In the genomic region with DNA sequence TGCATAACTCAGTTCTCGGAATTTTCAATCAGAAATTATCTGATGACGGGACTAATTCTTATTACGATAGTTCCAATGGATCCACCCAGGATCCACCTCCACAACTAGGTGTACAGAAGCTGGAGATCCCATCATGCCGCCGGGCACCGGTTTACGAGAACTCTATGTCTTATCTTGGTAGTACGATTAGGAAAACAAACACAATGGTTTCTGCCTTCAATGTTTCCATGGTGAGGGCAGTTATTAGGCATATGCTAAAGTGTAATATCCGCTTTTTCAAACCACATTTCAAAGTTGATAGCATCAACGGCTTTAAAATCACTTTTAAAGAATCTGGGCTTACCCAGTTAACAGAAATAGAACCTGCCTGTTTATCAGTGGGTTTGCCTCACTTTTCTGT, we compare ENCODE assay signal across 23 cellular contexts.
DNase-seq lines count a peak whose midpoint lies in the region; ATAC-seq, FAIRE-seq and TF ChIP-seq lines count a peak whose summit lies in the region.
"Had no signal": no experiment of that assay in that cellular context is flagged by ENCODE, and none has a peak within 500 bp of the region (broad histone marks: within the 10 kb centered on the region; RNA-seq: fewer than 3 reads in every experiment).

No MANE protein-coding gene starts in this region.

- H3K36me3 Mint-ChIP-seq in CD8-positive, alpha-beta T cell: no peaks in the 10 kb centered on the region
- H3K36me3 Mint-ChIP-seq in activated T-cell treated with anti-CD3 and anti-CD28 coated beads, Interleukin-2, amount 50 U/mL, for 24 hours (ENCODE audit: low read depth): peaks cover 3% of the 10 kb centered on the region

- TF ChIP-seq CTCF in CD8-positive, alpha-beta T cell (IDR thresholded peaks at IDR 0.05): no peak
- no peak for TF ChIP-seq CTCF in mucosa of descending colon (IDR thresholded peaks at IDR 0.05)

- peak; percentile 7 to 28 for ATAC-seq in activated CD4-positive, CD25-positive, alpha-beta regulatory T cell treated with anti-CD3 and anti-CD28 coated beads, Interleukin-2, amount 50 U/mL, for 24 hours
- peak; percentile 23 for ATAC-seq in CD8-positive, alpha-beta T cell
- peak; percentile 32 for ATAC-seq in mucosa of descending colon
- ATAC-seq: naive thymus-derived CD8-positive, alpha-beta T cell; Right ventricle myocardium inferior; sciatic nerve had no signal

- no peaks in the 10 kb centered on the region for H3K27me3 Mint-ChIP-seq in CD8-positive, alpha-beta T cell (ENCODE audit: low read depth)
- H3K27me3 Mint-ChIP-seq in activated T-cell treated with anti-CD3 and anti-CD28 coated beads, Interleukin-2, amount 50 U/mL, for 24 hours: no peaks in the 10 kb centered on the region
- H3K27me3 Mint-ChIP-seq: activated naive CD4-positive, alpha-beta T cell treated with anti-CD3 and anti-CD28 coated beads, Interleukin-2, amount 50 U/mL, for 24 hours; naive thymus-derived CD8-positive, alpha-beta T cell had no signal

- intact Hi-C loops in CD8-positive, alpha-beta T cell (cut with DNase I, micrococcal nuclease): no loop called here
- intact Hi-C loops in mucosa of descending colon (cut with DNase I, micrococcal nuclease): no loop called here

- CTCF ChIA-PET in CD8-positive, alpha-beta T cell (lab: Charles Lee): no interaction called here

- no peak overlapping the region for H3K27ac Mint-ChIP-seq in CD8-positive, alpha-beta T cell
- peak overlapping the region; percentile 95 for H3K27ac Mint-ChIP-seq in activated T-cell treated with anti-CD3 and anti-CD28 coated beads, Interleukin-2, amount 50 U/mL, for 24 hours
- H3K27ac Mint-ChIP-seq: activated naive CD4-positive, alpha-beta T cell treated with anti-CD3 and anti-CD28 coated beads, Interleukin-2, amount 50 U/mL, for 24 hours had no signal

- H3K36me3 ChIP-seq in CD8-positive, alpha-beta T cell (ENCODE audit: insufficient read depth, low read length): no peaks in the 10 kb centered on the region
- H3K36me3 ChIP-seq in mucosa of descending colon (ENCODE audit: low read depth): no peaks in the 10 kb centered on the region
- H3K36me3 ChIP-seq: BE2C, ovary had no signal

- H3K4me1 ChIP-seq in CD8-positive, alpha-beta T cell (ENCODE audit: insufficient read depth, low read length): no peaks in the 10 kb centered on the region
- H3K4me1 ChIP-seq in mucosa of descending colon (ENCODE audit: low read depth): no peaks in the 10 kb centered on the region
- H3K4me1 ChIP-seq: BE2C had no signal

- no peaks in the 10 kb centered on the region for H3K9me3 ChIP-seq in CD8-positive, alpha-beta T cell (ENCODE audit: low read length)
- no peaks in the 10 kb centered on the region for H3K9me3 ChIP-seq in mucosa of descending colon
- H3K9me3 ChIP-seq: ovary had no signal

- peaks cover 21% of the 10 kb centered on the region for H3K4me1 Mint-ChIP-seq in CD8-positive, alpha-beta T cell (ENCODE audit: low read depth)
- peaks cover 82% of the 10 kb centered on the region for H3K4me1 Mint-ChIP-seq in activated T-cell treated with anti-CD3 and anti-CD28 coated beads, Interleukin-2, amount 50 U/mL, for 24 hours (ENCODE audit: low read depth)

- no peak for FAIRE-seq in GM19239 (lab: Jason Lieb, UNC)
- FAIRE-seq: D721Med, HTR-8/SVneo, urothelium cell line had no signal

- DNase-seq in activated CD4-positive, CD25-positive, alpha-beta regulatory T cell (lab: John Stamatoyannopoulos, UW): no peak
- no peak for DNase-seq in CD8-positive, alpha-beta T cell
- DNase-seq in activated T-cell treated with anti-CD3 and anti-CD28 coated beads, Interleukin-2, amount 50 U/mL, for 24 hours: peak; percentile 40
- no peak for DNase-seq in mucosa of descending colon
- DNase-seq in HK-2 (ENCODE audit: unreplicated experiment): no peak
- DNase-seq in HuH-7 (ENCODE audit: low spot score): no peak
- DNase-seq in GM19239 (ENCODE audit: insufficient read length, low spot score): no peak
- DNase-seq: 8988T; BE2C; effector CD8-positive, alpha-beta T cell; HCEC 1CT; naive thymus-derived CD8-positive, alpha-beta T cell; NCI-H187 treated with DMSO at 0.1 percent for 48 hours; NCI-H226; NCI-H82; ovary had no signal

- H3K27ac ChIP-seq in CD8-positive, alpha-beta T cell (ENCODE audit: low read depth, low read length): peak overlapping the region; percentile 34
- H3K27ac ChIP-seq: ovary had no signal

- no peaks in the 10 kb centered on the region for H3K27me3 ChIP-seq in CD8-positive, alpha-beta T cell (ENCODE audit: insufficient read depth, low read length)
- H3K27me3 ChIP-seq: BE2C, ovary had no signal

- no peak overlapping the region for H3K4me3 Mint-ChIP-seq in CD8-positive, alpha-beta T cell
- no peak overlapping the region for H3K4me3 Mint-ChIP-seq in activated T-cell treated with anti-CD3 and anti-CD28 coated beads, Interleukin-2, amount 50 U/mL, for 24 hours
- H3K4me3 Mint-ChIP-seq: activated naive CD4-positive, alpha-beta T cell treated with anti-CD3 and anti-CD28 coated beads, Interleukin-2, amount 50 U/mL, for 24 hours had no signal

- no peak overlapping the region for H3K4me3 ChIP-seq in CD8-positive, alpha-beta T cell (ENCODE audit: low read depth, low read length)
- no peak overlapping the region for H3K4me3 ChIP-seq in mucosa of descending colon
- H3K4me3 ChIP-seq: ovary had no signal

- H3K9me3 Mint-ChIP-seq in CD8-positive, alpha-beta T cell: no peaks in the 10 kb centered on the region
- H3K9me3 Mint-ChIP-seq in activated T-cell treated with anti-CD3 and anti-CD28 coated beads, Interleukin-2, amount 50 U/mL, for 24 hours: peaks cover 5% of the 10 kb centered on the region
- H3K9me3 Mint-ChIP-seq: activated naive CD4-positive, alpha-beta T cell treated with anti-CD3 and anti-CD28 coated beads, Interleukin-2, amount 50 U/mL, for 24 hours had no signal

- POLR2A ChIA-PET in CD8-positive, alpha-beta T cell (lab: Charles Lee): no interaction called here
